ENCODE assay signal across 9 cellular contexts in genomic region chr12:111673503-111673902, GRCh38. TPM values are rescaled to one million over a fixed set of nuclear protein-coding genes. Genes with fewer than 3 reads are reported as not detected.
DNase-seq lines count a peak whose midpoint lies in the region; ATAC-seq and TF ChIP-seq lines count a peak whose summit lies in the region.
"Had no signal": no experiment of that assay in that cellular context is flagged by ENCODE, and none has a peak within 500 bp of the region (broad histone marks: within the 10 kb centered on the region; RNA-seq: fewer than 3 reads in every experiment).

No MANE protein-coding gene starts in this region.

- H3K27ac ChIP-seq in AG04450 (ENCODE audit: low read depth, low read length) (no peak overlapping the region), VCaP (no peak overlapping the region), left ventricle myocardium inferior (replicated peaks) (no peak overlapping the region)

- ATAC-seq in HG02852 (IDR thresholded peaks at IDR 0.05; ENCODE audit: unreplicated experiment), result no peak
- no peak for ATAC-seq in GM18868 (IDR thresholded peaks at IDR 0.05; ENCODE audit: unreplicated experiment)

- H3K4me3 Mint-ChIP-seq in mesothelial cell of epicardium, result no peak overlapping the region
- H3K4me3 Mint-ChIP-seq: activated naive CD4-positive, alpha-beta T cell treated with anti-CD3 and anti-CD28 coated beads for 36 hours had no signal

- CTCF ChIA-PET in AG04450 (lab: Charles Lee), result interaction anchor here (0.6 to 5.8 kb wide), 20 partner anchors 9 to 1149 kb away, joined by 3 to 50 read pairs (median 4); no protein-coding TSS in a partner anchor

- TF ChIP-seq CTCF in AG04450 (IDR thresholded peaks at IDR 0.05; ENCODE audit: low read depth, low read length) (peak; percentile 62), GM13977 (IDR thresholded peaks at IDR 0.05; ENCODE audit: extremely low read depth, insufficient read depth, missing control alignments) (peak; percentile 39), VCaP (conservative IDR thresholded peaks at IDR 0.05) (peak; percentile 74), left ventricle myocardium inferior (IDR thresholded peaks at IDR 0.05; ENCODE audit: borderline replicate concordance) (peak; percentile 52), mesothelial cell of epicardium (IDR thresholded peaks at IDR 0.05; ENCODE audit: unreplicated experiment) (no peak)

- no peaks in the 10 kb centered on the region for H3K9me3 Mint-ChIP-seq in mesothelial cell of epicardium
- H3K9me3 Mint-ChIP-seq: activated naive CD4-positive, alpha-beta T cell treated with anti-CD3 and anti-CD28 coated beads for 36 hours had no signal

- intact Hi-C loops in left ventricle myocardium inferior (cut with micrococcal nuclease), result no loop called here

- POLR2A ChIA-PET in AG04450 (lab: Yijun Ruan, JAX), result interaction anchor here (0.6 to 1.1 kb wide), 4 partner anchors 12 to 266 kb away, joined by 3 to 5 read pairs (median 4); partner anchors contain the start of genes ACAD10 and BRAP

- H3K36me3 Mint-ChIP-seq in mesothelial cell of epicardium, result peaks cover 20% of the 10 kb centered on the region

- H3K27ac Mint-ChIP-seq in mesothelial cell of epicardium, result no peak overlapping the region
- H3K27ac Mint-ChIP-seq: activated naive CD4-positive, alpha-beta T cell treated with anti-CD3 and anti-CD28 coated beads for 36 hours had no signal

- no peaks in the 10 kb centered on the region for H3K27me3 Mint-ChIP-seq in mesothelial cell of epicardium (ENCODE audit: low read depth)

- no peak for DNase-seq in AG04450 (ENCODE audit: low read depth, low spot score)
- DNase-seq in GM13977 (ENCODE audit: low spot score), result no peak
- no peak for DNase-seq in left ventricle myocardium inferior
- no peak for DNase-seq in mesothelial cell of epicardium (ENCODE audit: low spot score in 2 of 2, unreplicated experiment in 2 of 2)
- DNase-seq in NCI-H187 (lab: John Stamatoyannopoulos, UW), result no peak
- DNase-seq: activated naive CD4-positive, alpha-beta T cell treated with anti-CD3 and anti-CD28 coated beads for 36 hours had no signal

- H3K27me3 ChIP-seq in AG04450 (ENCODE audit: control insufficient read depth, insufficient read depth, low read length) (no peaks in the 10 kb centered on the region), left ventricle myocardium inferior (ENCODE audit: low read depth) (no peaks in the 10 kb centered on the region)

- peaks cover 95% of the 10 kb centered on the region for H3K36me3 ChIP-seq in left ventricle myocardium inferior

- no peaks in the 10 kb centered on the region for H3K4me1 Mint-ChIP-seq in mesothelial cell of epicardium

- no peaks in the 10 kb centered on the region for H3K4me1 ChIP-seq in left ventricle myocardium inferior

- no peaks in the 10 kb centered on the region for H3K9me3 ChIP-seq in AG04450 (ENCODE audit: control insufficient read depth, insufficient read depth, low read length)
- H3K9me3 ChIP-seq in left ventricle myocardium inferior (replicated peaks), result no peaks in the 10 kb centered on the region

- in situ Hi-C loops in GM13977 (cut with MboI; ENCODE audit: low pct_unique_long_range_greater_than_20kb, low sequenced_read_pairs, unreplicated experiment), result no loop called here

- H3K4me3 ChIP-seq in AG04450 (ENCODE audit: low read depth, low read length), result no peak overlapping the region
- no peak overlapping the region for H3K4me3 ChIP-seq in left ventricle myocardium inferior

RNA-seq across cellular contexts. Expression of gene BRAP, which starts 12.3 kb away (rescaled TPM):
- polyA plus RNA-seq in AG04450 (2011; rRNA removed), result 18.8 and 24.4 TPM in 2 replicates
- polyA minus RNA-seq in AG04450 (2011; rRNA and poly(A)+ RNA removed), result 31.5 and 37.4 TPM in 2 replicates
- total RNA-seq in left ventricle myocardium inferior, result 14.5 TPM
- total RNA-seq in mesothelial cell of epicardium, result 18.6 to 20.5 TPM (median 19.5 TPM) in 3 replicates

RNA-seq across cellular contexts. Expression of gene ACAD10, which starts 12.3 kb away (rescaled TPM):
- 17.0 and 18.8 TPM in 2 replicates for polyA plus RNA-seq in AG04450 (2011; rRNA removed)
- polyA minus RNA-seq in AG04450 (2011; rRNA and poly(A)+ RNA removed), result 21.9 and 24.0 TPM in 2 replicates
- total RNA-seq in left ventricle myocardium inferior (36.6 TPM), mesothelial cell of epicardium (55.2 to 63.8 TPM (median 57.0 TPM) in 3 replicates)
